ENCODE assay signal across 8 cellular contexts in the genomic region with DNA sequence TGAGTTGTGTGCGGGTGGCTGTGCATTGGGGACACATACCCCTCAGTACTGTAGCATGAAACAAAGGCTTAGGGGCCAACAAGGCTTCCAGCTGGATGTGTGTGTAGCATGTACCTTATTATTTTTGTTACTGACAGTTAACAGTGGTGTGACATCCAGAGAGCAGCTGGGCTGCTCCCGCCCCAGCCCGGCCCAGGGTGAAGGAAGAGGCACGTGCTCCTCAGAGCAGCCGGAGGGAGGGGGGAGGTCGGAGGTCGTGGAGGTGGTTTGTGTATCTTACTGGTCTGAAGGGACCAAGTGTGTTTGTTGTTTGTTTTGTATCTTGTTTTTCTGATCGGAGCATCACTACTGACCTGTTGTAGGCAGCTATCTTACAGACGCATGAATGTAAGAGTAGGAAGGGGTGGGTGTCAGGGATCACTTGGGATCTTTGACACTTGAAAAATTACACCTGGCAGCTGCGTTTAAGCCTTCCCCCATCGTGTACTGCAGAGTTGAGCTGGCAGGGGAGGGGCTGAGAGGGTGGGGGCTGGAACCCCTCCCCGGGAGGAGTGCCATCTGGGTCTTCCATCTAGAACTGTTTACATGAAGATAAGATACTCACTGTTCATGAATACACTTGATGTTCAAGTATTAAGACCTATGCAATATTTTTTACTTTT. TPM values are rescaled to one million over a fixed set of nuclear protein-coding genes. Genes with fewer than 3 reads are reported as not detected.
DNase-seq lines count a peak whose midpoint lies in the region; ATAC-seq and TF ChIP-seq lines count a peak whose summit lies in the region.

No MANE protein-coding gene starts in this region.

- H3K4me2 ChIP-seq in neural cell (ENCODE audit: low read length) = peak overlapping the region; percentile 97

- peak overlapping the region; percentile 80 for H3K4me3 ChIP-seq in RWPE2 (ENCODE audit: severe bottlenecking)
- peak overlapping the region; percentile 39 for H3K4me3 ChIP-seq in endocrine pancreas (ENCODE audit: control insufficient read depth, insufficient read depth, low read length)
- peak overlapping the region; percentile 99 for H3K4me3 ChIP-seq in neural cell (ENCODE audit: low read length)

- no peak overlapping the region for H2AFZ ChIP-seq in neural cell (ENCODE audit: low read depth, low read length)

- peak overlapping the region; percentile 49 for H3K9ac ChIP-seq in endocrine pancreas (ENCODE audit: control insufficient read depth, insufficient read depth, low read length)
- peak overlapping the region; percentile 85 for H3K9ac ChIP-seq in neural cell (ENCODE audit: low read length)

- DNase-seq in NCI-H345 (lab: John Stamatoyannopoulos, UW) (peak; percentile 46), NCI-H345 treated with DMSO at 0.1 percent for 48 hours (lab: John Stamatoyannopoulos, UW; ENCODE audit: unreplicated experiment) (no peak), RWPE2 (ENCODE audit: low spot score) (no peak), sciatic nerve (ENCODE audit: low spot score) (no peak)

- no peaks in the 10 kb centered on the region for H4K20me1 ChIP-seq in neural cell (ENCODE audit: insufficient read depth)

- TF ChIP-seq CTCF in RWPE2 (IDR thresholded peaks at IDR 0.05; ENCODE audit: poor library complexity, severe bottlenecking) (no peak), neural cell (IDR thresholded peaks at IDR 0.05; ENCODE audit: poor library complexity, severe bottlenecking) (no peak)

- H3K27ac ChIP-seq in RWPE2 (ENCODE audit: poor library complexity, severe bottlenecking) (peak overlapping the region; percentile 99), neural cell (ENCODE audit: low read length) (peak overlapping the region; percentile 94)

- no peak for TF ChIP-seq RAD21 in neural cell (conservative IDR thresholded peaks at IDR 0.05)

- ATAC-seq in RWPE2 (ENCODE audit: low read depth) (peak; percentile 0; the same call in 1 of the 3 replicates), sciatic nerve (no peak), HG03135 (IDR thresholded peaks at IDR 0.05; ENCODE audit: unreplicated experiment) (no peak), HG02571 (IDR thresholded peaks at IDR 0.05; ENCODE audit: unreplicated experiment) (no peak)

- peaks cover 8% of the 10 kb centered on the region for H3F3A ChIP-seq in neural cell (ENCODE audit: insufficient read depth, low read length, poor library complexity, severe bottlenecking)

- H3K9me3 ChIP-seq in RWPE2 (ENCODE audit: severe bottlenecking) (no peaks in the 10 kb centered on the region), endocrine pancreas (ENCODE audit: control insufficient read depth, low read length) (no peaks in the 10 kb centered on the region), neural cell (ENCODE audit: low read length) (no peaks in the 10 kb centered on the region)

- intact Hi-C loops in sciatic nerve (cut with DNase I) = loop anchor here (1.0 kb wide), 1 partner anchor 53 kb away; no protein-coding TSS in a partner anchor

- H3K9me2 ChIP-seq in neural cell (ENCODE audit: insufficient read depth, low read length) = no peaks in the 10 kb centered on the region

- TF ChIP-seq EP300 in neural cell (conservative IDR thresholded peaks at IDR 0.05; ENCODE audit: poor library complexity, severe bottlenecking) = no peak

- H3K36me3 ChIP-seq in RWPE2 (ENCODE audit: low read depth) (peaks cover 32% of the 10 kb centered on the region), endocrine pancreas (ENCODE audit: control insufficient read depth, insufficient read depth, low read length) (no peaks in the 10 kb centered on the region), neural cell (ENCODE audit: insufficient read depth, low read length) (no peaks in the 10 kb centered on the region)

- H3K4me1 ChIP-seq in RWPE2 (ENCODE audit: insufficient read depth, poor library complexity, severe bottlenecking) (peaks cover 19% of the 10 kb centered on the region), endocrine pancreas (ENCODE audit: control insufficient read depth, insufficient read depth, low read length) (no peaks in the 10 kb centered on the region)

- H3K79me2 ChIP-seq in neural cell (replicated peaks; ENCODE audit: insufficient read depth, low read length) = peaks cover 20% of the 10 kb centered on the region

- H3K27me3 ChIP-seq in RWPE2 (ENCODE audit: insufficient read depth, poor library complexity, severe bottlenecking) (no peaks in the 10 kb centered on the region), endocrine pancreas (ENCODE audit: control insufficient read depth, insufficient read depth, low read length) (no peaks in the 10 kb centered on the region), neural cell (ENCODE audit: insufficient read depth, low read depth, low read length) (no peaks in the 10 kb centered on the region)

TF ChIP-seq in neural cell, 6 proteins besides CTCF, POLR2A, EP300 and RAD21:
- TF ChIP-seq POLR2AphosphoS5 (IDR thresholded peaks at IDR 0.05) (no peak), SMC3 (conservative IDR thresholded peaks at IDR 0.05; ENCODE audit: poor library complexity) (no peak), TAF1 (IDR thresholded peaks at IDR 0.05; ENCODE audit: low read depth) (no peak), MXI1 (conservative IDR thresholded peaks at IDR 0.05; ENCODE audit: poor library complexity, severe bottlenecking) (no peak), EZH2 (IDR thresholded peaks at IDR 0.05; ENCODE audit: borderline replicate concordance, insufficient read depth, low read length, poor library complexity, severe bottlenecking) (no peak)
- TF ChIP-seq, protein P1, sequence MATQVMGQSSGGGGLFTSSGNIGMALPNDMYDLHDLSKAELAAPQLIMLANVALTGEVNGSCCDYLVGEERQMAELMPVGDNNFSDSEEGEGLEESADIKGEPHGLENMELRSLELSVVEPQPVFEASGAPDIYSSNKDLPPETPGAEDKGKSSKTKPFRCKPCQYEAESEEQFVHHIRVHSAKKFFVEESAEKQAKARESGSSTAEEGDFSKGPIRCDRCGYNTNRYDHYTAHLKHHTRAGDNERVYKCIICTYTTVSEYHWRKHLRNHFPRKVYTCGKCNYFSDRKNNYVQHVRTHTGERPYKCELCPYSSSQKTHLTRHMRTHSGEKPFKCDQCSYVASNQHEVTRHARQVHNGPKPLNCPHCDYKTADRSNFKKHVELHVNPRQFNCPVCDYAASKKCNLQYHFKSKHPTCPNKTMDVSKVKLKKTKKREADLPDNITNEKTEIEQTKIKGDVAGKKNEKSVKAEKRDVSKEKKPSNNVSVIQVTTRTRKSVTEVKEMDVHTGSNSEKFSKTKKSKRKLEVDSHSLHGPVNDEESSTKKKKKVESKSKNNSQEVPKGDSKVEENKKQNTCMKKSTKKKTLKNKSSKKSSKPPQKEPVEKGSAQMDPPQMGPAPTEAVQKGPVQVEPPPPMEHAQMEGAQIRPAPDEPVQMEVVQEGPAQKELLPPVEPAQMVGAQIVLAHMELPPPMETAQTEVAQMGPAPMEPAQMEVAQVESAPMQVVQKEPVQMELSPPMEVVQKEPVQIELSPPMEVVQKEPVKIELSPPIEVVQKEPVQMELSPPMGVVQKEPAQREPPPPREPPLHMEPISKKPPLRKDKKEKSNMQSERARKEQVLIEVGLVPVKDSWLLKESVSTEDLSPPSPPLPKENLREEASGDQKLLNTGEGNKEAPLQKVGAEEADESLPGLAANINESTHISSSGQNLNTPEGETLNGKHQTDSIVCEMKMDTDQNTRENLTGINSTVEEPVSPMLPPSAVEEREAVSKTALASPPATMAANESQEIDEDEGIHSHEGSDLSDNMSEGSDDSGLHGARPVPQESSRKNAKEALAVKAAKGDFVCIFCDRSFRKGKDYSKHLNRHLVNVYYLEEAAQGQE (IDR thresholded peaks at IDR 0.05; ENCODE audit: borderline replicate concordance) = no peak

RNA-seq across cellular contexts. Expression of a gene that starts 1.8 kb away (rescaled TPM):
- polyA plus RNA-seq in neural cell = 29.7 and 29.9 TPM in 2 replicates
- polyA minus RNA-seq in neural cell = 39.1 and 52.6 TPM in 2 replicates
- total RNA-seq in sciatic nerve = 232 TPM

RNA-seq across cellular contexts. Expression of a gene that starts 59.4 kb away (rescaled TPM):
- 39.6 and 41.1 TPM in 2 replicates for polyA plus RNA-seq in neural cell
- polyA minus RNA-seq in neural cell = 49.2 and 52.3 TPM in 2 replicates
- 37.4 TPM for total RNA-seq in sciatic nerve

RNA-seq across cellular contexts. Expression of a gene that starts 59.7 kb away (rescaled TPM):
- 209 and 212 TPM in 2 replicates for polyA plus RNA-seq in neural cell
- 59.9 and 75.9 TPM in 2 replicates for polyA minus RNA-seq in neural cell
- total RNA-seq in sciatic nerve = 76.1 TPM

Comparison
In these comparisons a context has a peak if more than half of its experiments do, and no peak if none do; other contexts are left out.
1. H3K4me3 ChIP-seq: peak in every context shown above with its lines; median percentile 99 in neural cell; 80 in RWPE2; 39 in endocrine pancreas.